ENCODE assay signal across 8 cellular contexts in genomic region chr6:11251553-11252358, GRCh38. TPM values are rescaled to one million over a fixed set of nuclear protein-coding genes. Genes with fewer than 3 reads are reported as not detected.
DNase-seq lines count a peak whose midpoint lies in the region; ATAC-seq and TF ChIP-seq lines count a peak whose summit lies in the region.

No MANE protein-coding gene starts in this region.

- H3K27ac ChIP-seq in coronary artery = peak overlapping the region; percentile 84 to 91

- DNase-seq in NCI-H1105 treated with DMSO at 0.1 percent for 48 hours (lab: John Stamatoyannopoulos, UW) (peak; percentile 65), coronary artery (ENCODE audit: low spot score) (peak; percentile 90), lung microvascular endothelial cell (ENCODE audit: low read depth in 2 of 2) (peak; percentile 71 to 84), superior temporal gyrus (ENCODE audit: extremely low spot score) (peak; percentile 90), NCI-H524 treated with DMSO at 0.1 percent for 48 hours (lab: John Stamatoyannopoulos, UW) (no peak), NCI-H187 treated with DMSO at 0.1 percent for 48 hours (lab: John Stamatoyannopoulos, UW) (no peak)

- no peak for TF ChIP-seq CTCF in coronary artery (IDR thresholded peaks at IDR 0.05)

- ATAC-seq in HG02623 (IDR thresholded peaks at IDR 0.05; ENCODE audit: unreplicated experiment) = no peak
- ATAC-seq in HG02759 (IDR thresholded peaks at IDR 0.05; ENCODE audit: unreplicated experiment) = no peak

- H3K4me3 ChIP-seq in coronary artery = peak overlapping the region; percentile 55

RNA-seq across cellular contexts. Expression of gene NEDD9, which starts 19.3 kb away (rescaled TPM):
- 70.2 and 177 TPM in 2 replicates for total RNA-seq in lung microvascular endothelial cell

Comparison
In these comparisons a context has a peak if more than half of its experiments do, and no peak if none do; other contexts are left out.
1. DNase-seq: peak in NCI-H1105 treated with DMSO at 0.1 percent for 48 hours (single experiment), coronary artery (single experiment), lung microvascular endothelial cell (2 of 2) and superior temporal gyrus (single experiment); none in NCI-H524 treated with DMSO at 0.1 percent for 48 hours (single experiment) and NCI-H187 treated with DMSO at 0.1 percent for 48 hours (single experiment).